ENCODE assay signal across 13 cellular contexts in the genomic region with DNA sequence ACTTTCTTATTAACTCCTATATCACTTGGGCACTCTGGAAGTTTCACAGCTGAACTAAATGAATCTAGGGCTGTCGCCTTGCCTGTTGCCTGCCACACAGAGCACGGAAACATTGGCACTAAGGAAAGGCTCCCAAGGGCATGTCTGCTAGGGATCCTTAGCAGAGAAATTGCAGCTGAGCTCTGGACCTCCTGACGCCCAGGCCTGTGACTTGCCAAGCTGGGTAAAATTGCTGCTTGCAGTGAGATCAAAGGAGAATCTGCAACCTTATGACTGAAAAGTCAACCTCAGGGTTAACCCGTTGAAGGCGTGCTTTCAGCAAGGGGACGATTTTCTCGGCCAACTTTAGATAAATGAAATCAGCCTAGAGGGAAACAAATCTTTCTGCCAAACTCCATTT.
DNase-seq lines count a peak whose midpoint lies in the region; ATAC-seq and TF ChIP-seq lines count a peak whose summit lies in the region.
"Had no signal": no experiment of that assay in that cellular context is flagged by ENCODE, and none has a peak within 500 bp of the region (broad histone marks: within the 10 kb centered on the region; RNA-seq: fewer than 3 reads in every experiment).

No MANE protein-coding gene starts in this region.

- H3K27me3 ChIP-seq in tibial artery (no peaks in the 10 kb centered on the region), esophagus squamous epithelium (no peaks in the 10 kb centered on the region)

- H3K9me3 ChIP-seq in tibial artery (no peaks in the 10 kb centered on the region), esophagus squamous epithelium (no peaks in the 10 kb centered on the region)

- no peaks in the 10 kb centered on the region for H3K27me3 Mint-ChIP-seq in activated CD8-positive, alpha-beta T cell treated with anti-CD3 and anti-CD28 coated beads, Interleukin-2, amount 10 ng/mL, durations not matched to agents 7 days and 5 days (ENCODE audit: low read depth)
- no peaks in the 10 kb centered on the region for H3K27me3 Mint-ChIP-seq in central memory CD8-positive, alpha-beta T cell
- H3K27me3 Mint-ChIP-seq: dendritic cell treated with granulocyte-macrophage colony-stimulating factor and Interleukin-4, amounts not matched to agents 40 ng/mL and 50 ng/mL, for 4 days; memory B cell had no signal

- peak overlapping the region; percentile 76 for H3K27ac Mint-ChIP-seq in activated CD8-positive, alpha-beta T cell treated with anti-CD3 and anti-CD28 coated beads, Interleukin-2, amount 10 ng/mL, durations not matched to agents 7 days and 5 days
- no peak overlapping the region for H3K27ac Mint-ChIP-seq in central memory CD8-positive, alpha-beta T cell (ENCODE audit: low read depth)
- H3K27ac Mint-ChIP-seq: dendritic cell treated with granulocyte-macrophage colony-stimulating factor and Interleukin-4, amounts not matched to agents 40 ng/mL and 50 ng/mL, for 4 days; memory B cell had no signal

- H3K4me1 ChIP-seq in tibial artery = peaks cover 0 to 23% (median 11%) of the 10 kb centered on the region in 4 donors
- H3K4me1 ChIP-seq in esophagus squamous epithelium = peaks cover 0 to 21% (median 14%) of the 10 kb centered on the region in 3 donors

- peaks cover 14% of the 10 kb centered on the region for H3K4me1 Mint-ChIP-seq in activated CD8-positive, alpha-beta T cell treated with anti-CD3 and anti-CD28 coated beads, Interleukin-2, amount 10 ng/mL, durations not matched to agents 7 days and 5 days (ENCODE audit: low read depth)
- peaks cover 18% of the 10 kb centered on the region for H3K4me1 Mint-ChIP-seq in central memory CD8-positive, alpha-beta T cell
- H3K4me1 Mint-ChIP-seq: memory B cell had no signal

- H3K27ac ChIP-seq in tibial artery = peak overlapping the region in 1 of 2 donors; percentile 25
- H3K27ac ChIP-seq in esophagus squamous epithelium = peak overlapping the region in 1 of 4 donors; percentile 27

- H3K4me3 ChIP-seq in tibial artery (no peak overlapping the region), esophagus squamous epithelium (no peak overlapping the region)

- intact Hi-C loops in tibial artery (cut with DNase I; ENCODE audit: low total_unique reads) = no loop called here
- intact Hi-C loops in esophagus squamous epithelium (cut with DNase I) = no loop called here

- H3K36me3 ChIP-seq in tibial artery (no peaks in the 10 kb centered on the region), esophagus squamous epithelium (no peaks in the 10 kb centered on the region)

- no peak for TF ChIP-seq POLR2A in esophagus squamous epithelium (IDR thresholded peaks at IDR 0.05)

- POLR2A ChIA-PET in activated CD8-positive, alpha-beta T cell treated with anti-CD3 and anti-CD28 coated beads, Interleukin-2, amount 10 ng/mL, durations not matched to agents 7 days and 5 days (lab: Charles Lee) = interaction anchor here (0.7 to 1.6 kb wide), 3 partner anchors 15 to 151 kb away, joined by 3 read pairs; no protein-coding TSS in a partner anchor

- H3K36me3 Mint-ChIP-seq in activated CD8-positive, alpha-beta T cell treated with anti-CD3 and anti-CD28 coated beads, Interleukin-2, amount 10 ng/mL, durations not matched to agents 7 days and 5 days (ENCODE audit: low read depth) = peaks cover 20% of the 10 kb centered on the region
- peaks cover under 1% of the 10 kb centered on the region for H3K36me3 Mint-ChIP-seq in central memory CD8-positive, alpha-beta T cell (ENCODE audit: insufficient read depth)

- no peak for TF ChIP-seq CTCF in tibial artery (IDR thresholded peaks at IDR 0.05)
- no peak for TF ChIP-seq CTCF in esophagus squamous epithelium (IDR thresholded peaks at IDR 0.05)

- WGBS in esophagus squamous epithelium, 2 donors = 17 to 31% methylated on average over 6 to 7 of the region's 7 CpGs

- CTCF ChIA-PET in activated CD8-positive, alpha-beta T cell treated with anti-CD3 and anti-CD28 coated beads, Interleukin-2, amount 10 ng/mL, durations not matched to agents 7 days and 5 days (lab: Charles Lee) = interaction anchor here (0.7 to 1.9 kb wide), 8 partner anchors 7 to 358 kb away, joined by 3 to 7 read pairs (median 4); no protein-coding TSS in a partner anchor

- H3K4me3 Mint-ChIP-seq in activated CD8-positive, alpha-beta T cell treated with anti-CD3 and anti-CD28 coated beads, Interleukin-2, amount 10 ng/mL, durations not matched to agents 7 days and 5 days = peak overlapping the region; percentile 14
- H3K4me3 Mint-ChIP-seq in central memory CD8-positive, alpha-beta T cell = no peak overlapping the region
- H3K4me3 Mint-ChIP-seq: dendritic cell treated with granulocyte-macrophage colony-stimulating factor and Interleukin-4, amounts not matched to agents 40 ng/mL and 50 ng/mL, for 4 days; memory B cell had no signal

- peak; percentile 87 for ATAC-seq in activated CD8-positive, alpha-beta T cell treated with anti-CD3 and anti-CD28 coated beads, Interleukin-2, amount 10 ng/mL, durations not matched to agents 7 days and 5 days
- ATAC-seq in central memory CD8-positive, alpha-beta T cell (replicated peaks; ENCODE audit: extremely low read depth, poor library complexity, severe bottlenecking) = peak; percentile 73
- ATAC-seq in GM21367 (IDR thresholded peaks at IDR 0.05; ENCODE audit: unreplicated experiment) (no peak), GM19452 (IDR thresholded peaks at IDR 0.05; ENCODE audit: unreplicated experiment) (no peak)

- H3K9me3 Mint-ChIP-seq in activated CD8-positive, alpha-beta T cell treated with anti-CD3 and anti-CD28 coated beads, Interleukin-2, amount 10 ng/mL, durations not matched to agents 7 days and 5 days (ENCODE audit: insufficient read depth) = peaks cover 16% of the 10 kb centered on the region
- no peaks in the 10 kb centered on the region for H3K9me3 Mint-ChIP-seq in central memory CD8-positive, alpha-beta T cell

- DNase-seq in T follicular helper cell (ENCODE audit: low read depth) = peak; percentile 24
- DNase-seq in activated CD8-positive, alpha-beta T cell treated with anti-CD3 and anti-CD28 coated beads, Interleukin-2, amount 10 ng/mL, durations not matched to agents 7 days and 5 days = peak; percentile 70
- peak in 1 of 2 donors; percentile 13 for DNase-seq in central memory CD8-positive, alpha-beta T cell (ENCODE audit: low spot score in 2 of 2)
- peak; percentile 43 for DNase-seq in stimulated activated CD4-positive, alpha-beta T cell treated with anti-CD3 and anti-CD28 coated beads, Interleukin-4, amount 100 ng/mL, for 24 hours
- no peak for DNase-seq in tibial artery
- DNase-seq in esophagus squamous epithelium (lab: John Stamatoyannopoulos, UW) = no peak
- DNase-seq: COR-L47, head of caudate nucleus, MM.1S had no signal

Comparison
In these comparisons a context has a peak if more than half of its experiments do, and no peak if none do; other contexts are left out.
1. DNase-seq: peak in T follicular helper cell (single experiment), activated CD8-positive, alpha-beta T cell treated with anti-CD3 and anti-CD28 coated beads, Interleukin-2, amount 10 ng/mL, durations not matched to agents 7 days and 5 days (single experiment) and stimulated activated CD4-positive, alpha-beta T cell treated with anti-CD3 and anti-CD28 coated beads, Interleukin-4, amount 100 ng/mL, for 24 hours (single experiment); none in tibial artery (0 of 2) and esophagus squamous epithelium (single experiment).
2. ATAC-seq: peak in activated CD8-positive, alpha-beta T cell treated with anti-CD3 and anti-CD28 coated beads, Interleukin-2, amount 10 ng/mL, durations not matched to agents 7 days and 5 days (single experiment) and central memory CD8-positive, alpha-beta T cell (single experiment); none in GM21367 (single experiment) and GM19452 (single experiment).